1 cellular context compared by ENCODE assay signal in genomic region chr10:61135276-61135721, GRCh38.
TF ChIP-seq lines count a peak whose summit lies in the region.

No MANE protein-coding gene starts in this region.

TF ChIP-seq in GM12878, 131 proteins besides CTCF, POLR2A, EP300 and RAD21 (continued from another document and continues in another):
- TF ChIP-seq CUX1 (IDR thresholded peaks at IDR 0.05; ENCODE audit: insufficient replicate concordance, low read depth, low read length) (no peak), NBN (IDR thresholded peaks at IDR 0.05) (no peak), EGR1 (IDR thresholded peaks at IDR 0.05; ENCODE audit: borderline replicate concordance in 1 of 2, low read depth in 2 of 2, low read length in 2 of 2) (no peak), SMAD5 (IDR thresholded peaks at IDR 0.05; ENCODE audit: low read depth) (no peak), FOXM1 (IDR thresholded peaks at IDR 0.05; ENCODE audit: low read depth, low read length) (no peak), KLF5 (IDR thresholded peaks at IDR 0.05; ENCODE audit: partially characterized antibody) (peak; percentile 56), MEF2A (IDR thresholded peaks at IDR 0.05; ENCODE audit: insufficient read depth, low read depth, low read length) (no peak), ZNF217 (IDR thresholded peaks at IDR 0.05) (no peak; the same call in 1 of the 2 replicates), ZBTB4 (CRISPR knock-in tag; IDR thresholded peaks at IDR 0.05) (no peak), RFX5 (IDR thresholded peaks at IDR 0.05; ENCODE audit: low read depth, low read length) (no peak), RB1 (IDR thresholded peaks at IDR 0.05; ENCODE audit: borderline replicate concordance) (no peak), CEBPB (IDR thresholded peaks at IDR 0.05; ENCODE audit: borderline replicate concordance in 1 of 2, low read depth in 2 of 2, low read length in 2 of 2) (no peak), HCFC1 (IDR thresholded peaks at IDR 0.05; ENCODE audit: low read length) (no peak), RBBP5 (conservative IDR thresholded peaks at IDR 0.05) (no peak), CHD1 (IDR thresholded peaks at IDR 0.05; ENCODE audit: low read depth, low read length) (no peak), SIX5 (IDR thresholded peaks at IDR 0.05; ENCODE audit: low read depth, low read length, severe bottlenecking) (no peak), NR2C2 (IDR thresholded peaks at IDR 0.05; ENCODE audit: borderline replicate concordance, control insufficient read depth, insufficient read length, low read depth) (no peak), ZNF24 (IDR thresholded peaks at IDR 0.05) (peak; percentile 85), ZNF592 (IDR thresholded peaks at IDR 0.05) (no peak), POLR2AphosphoS2 (IDR thresholded peaks at IDR 0.05; ENCODE audit: low read depth, low read length) (no peak), BACH1 (IDR thresholded peaks at IDR 0.05; ENCODE audit: borderline replicate concordance) (no peak), KAT2A (conservative IDR thresholded peaks at IDR 0.05; ENCODE audit: control insufficient read depth, low read depth, low read length) (no peak), RAD51 (IDR thresholded peaks at IDR 0.05) (0 out of 2 replicates have a peak, but pooled peaks have one; percentile 33), JUND (IDR thresholded peaks at IDR 0.05; ENCODE audit: low read depth, low read length) (no peak), ZNF274 (IDR thresholded peaks at IDR 0.05; ENCODE audit: insufficient read depth, insufficient read length) (no peak), ZZZ3 (IDR thresholded peaks at IDR 0.05; ENCODE audit: control insufficient read depth, insufficient read length, low read depth) (no peak), BCL11A (IDR thresholded peaks at IDR 0.05; ENCODE audit: low read depth, low read length) (0 out of 2 replicates have a peak, but pooled peaks have one; percentile 18), ZNF687 (IDR thresholded peaks at IDR 0.05) (no peak), EED (IDR thresholded peaks at IDR 0.05; ENCODE audit: low read depth) (no peak), SUZ12 (IDR thresholded peaks at IDR 0.05; ENCODE audit: unreplicated experiment) (no peak), ZNF384 (IDR thresholded peaks at IDR 0.05; ENCODE audit: borderline replicate concordance, low read depth, low read length) (no peak), GATAD2B (conservative IDR thresholded peaks at IDR 0.05; ENCODE audit: low read depth) (no peak), RELA (IDR thresholded peaks at IDR 0.05; ENCODE audit: borderline replicate concordance, partially characterized antibody) (peak; percentile 82), HDGF (IDR thresholded peaks at IDR 0.05) (no peak), SMC3 (IDR thresholded peaks at IDR 0.05; ENCODE audit: borderline replicate concordance, low read length) (no peak), SREBF1 (IDR thresholded peaks at IDR 0.05; ENCODE audit: low read length) (no peak)
- TF ChIP-seq, protein P1, sequence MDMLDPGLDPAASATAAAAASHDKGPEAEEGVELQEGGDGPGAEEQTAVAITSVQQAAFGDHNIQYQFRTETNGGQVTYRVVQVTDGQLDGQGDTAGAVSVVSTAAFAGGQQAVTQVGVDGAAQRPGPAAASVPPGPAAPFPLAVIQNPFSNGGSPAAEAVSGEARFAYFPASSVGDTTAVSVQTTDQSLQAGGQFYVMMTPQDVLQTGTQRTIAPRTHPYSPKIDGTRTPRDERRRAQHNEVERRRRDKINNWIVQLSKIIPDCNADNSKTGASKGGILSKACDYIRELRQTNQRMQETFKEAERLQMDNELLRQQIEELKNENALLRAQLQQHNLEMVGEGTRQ (IDR thresholded peaks at IDR 0.05; ENCODE audit: borderline replicate concordance, low read depth, low read length), result no peak
- TF ChIP-seq, protein P2, sequence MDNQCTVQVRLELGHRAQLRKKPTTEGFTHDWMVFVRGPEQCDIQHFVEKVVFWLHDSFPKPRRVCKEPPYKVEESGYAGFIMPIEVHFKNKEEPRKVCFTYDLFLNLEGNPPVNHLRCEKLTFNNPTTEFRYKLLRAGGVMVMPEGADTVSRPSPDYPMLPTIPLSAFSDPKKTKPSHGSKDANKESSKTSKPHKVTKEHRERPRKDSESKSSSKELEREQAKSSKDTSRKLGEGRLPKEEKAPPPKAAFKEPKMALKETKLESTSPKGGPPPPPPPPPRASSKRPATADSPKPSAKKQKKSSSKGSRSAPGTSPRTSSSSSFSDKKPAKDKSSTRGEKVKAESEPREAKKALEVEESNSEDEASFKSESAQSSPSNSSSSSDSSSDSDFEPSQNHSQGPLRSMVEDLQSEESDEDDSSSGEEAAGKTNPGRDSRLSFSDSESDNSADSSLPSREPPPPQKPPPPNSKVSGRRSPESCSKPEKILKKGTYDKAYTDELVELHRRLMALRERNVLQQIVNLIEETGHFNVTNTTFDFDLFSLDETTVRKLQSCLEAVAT (IDR thresholded peaks at IDR 0.05), result no peak
- TF ChIP-seq, protein P3, sequence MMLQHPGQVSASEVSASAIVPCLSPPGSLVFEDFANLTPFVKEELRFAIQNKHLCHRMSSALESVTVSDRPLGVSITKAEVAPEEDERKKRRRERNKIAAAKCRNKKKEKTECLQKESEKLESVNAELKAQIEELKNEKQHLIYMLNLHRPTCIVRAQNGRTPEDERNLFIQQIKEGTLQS (IDR thresholded peaks at IDR 0.05; ENCODE audit: borderline replicate concordance, extremely low read depth, low read depth, low read length), result no peak
